8 cellular contexts compared by ENCODE assay signal in the genomic region with DNA sequence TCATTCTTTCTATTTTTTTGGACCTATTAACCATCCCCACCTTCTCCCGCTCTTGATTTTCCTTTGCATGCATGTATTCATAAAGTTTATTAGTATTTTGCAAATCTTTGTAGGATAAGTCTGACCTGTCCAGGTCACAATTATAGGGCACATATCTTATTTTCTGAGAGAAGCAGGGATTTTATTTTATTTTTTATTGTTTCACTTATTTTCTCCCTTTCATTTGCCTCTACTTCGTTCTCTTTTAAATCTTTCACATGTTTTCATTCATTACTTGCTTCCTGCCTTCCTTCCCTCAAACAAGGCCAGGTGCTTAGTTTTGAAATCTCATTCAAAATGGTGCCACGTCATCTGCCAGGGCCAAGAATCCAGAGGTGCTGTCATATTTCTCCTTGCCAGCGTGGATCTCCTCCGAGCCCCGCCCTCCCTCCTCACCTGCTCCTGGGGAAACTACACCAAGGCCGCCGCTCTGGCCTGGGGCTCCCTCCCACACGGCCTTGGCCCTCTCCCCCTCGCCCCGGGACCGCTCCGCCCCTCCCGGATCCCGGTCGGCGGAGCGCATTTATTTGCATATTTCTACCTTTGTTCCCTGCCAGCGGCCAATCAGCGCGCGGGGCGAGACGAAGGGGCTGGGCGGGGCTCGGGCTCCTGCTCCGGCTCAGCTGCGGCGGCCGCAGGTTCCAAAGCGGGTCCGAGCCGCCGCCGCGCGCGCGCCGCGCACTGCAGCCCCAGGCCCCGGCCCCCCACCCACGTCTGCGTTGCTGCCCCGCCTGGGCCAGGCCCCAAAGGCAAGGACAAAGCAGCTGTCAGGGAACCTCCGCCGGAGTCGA. TPM values are rescaled to one million over a fixed set of nuclear protein-coding genes. Genes with fewer than 3 reads are reported as not detected.
DNase-seq lines count a peak whose midpoint lies in the region; ATAC-seq and TF ChIP-seq lines count a peak whose summit lies in the region.

Gene TSPAN13, plus strand, starts transcription at position 654 of the 830 bp plus-strand sequence. CDS start 213 bp downstream, outside the sequence.

- peaks cover 38% of the 10 kb centered on the region for H3K27me3 Mint-ChIP-seq in T-helper 2 cell treated with Interferon-gamma antibody and Interleukin-4, amounts not matched to agents 5 μg/mL and 100 μg/mL, for 36 hours (ENCODE audit: low read depth)
- no peaks in the 10 kb centered on the region for H3K27me3 Mint-ChIP-seq in MCF 10A (ENCODE audit: insufficient read depth, unreplicated experiment)

- BruUV-seq in MCF 10A (replicated peaks; lab: Mats Ljungman, UMichigan), result no TSS peak

- TF ChIP-seq CTCF in MCF 10A (IDR thresholded peaks at IDR 0.05; ENCODE audit: unreplicated experiment) (no peak), retinal pigment epithelial cell (conservative IDR thresholded peaks at IDR 0.05; ENCODE audit: low read depth, low read length) (no peak)

- peaks cover 11% of the 10 kb centered on the region for H3K4me1 Mint-ChIP-seq in T-helper 2 cell treated with Interferon-gamma antibody and Interleukin-4, amounts not matched to agents 5 μg/mL and 100 μg/mL, for 36 hours (ENCODE audit: low read depth)
- H3K4me1 Mint-ChIP-seq in MCF 10A (ENCODE audit: insufficient read depth, unreplicated experiment), result peaks cover 20% of the 10 kb centered on the region

- peak; percentile 77 for ATAC-seq in HG02763 (IDR thresholded peaks at IDR 0.05; ENCODE audit: unreplicated experiment)
- ATAC-seq in HG02610 (IDR thresholded peaks at IDR 0.05; ENCODE audit: unreplicated experiment), result no peak

- no peaks in the 10 kb centered on the region for H3K9me3 Mint-ChIP-seq in T-helper 2 cell treated with Interferon-gamma antibody and Interleukin-4, amounts not matched to agents 5 μg/mL and 100 μg/mL, for 36 hours
- no peaks in the 10 kb centered on the region for H3K9me3 Mint-ChIP-seq in MCF 10A (ENCODE audit: unreplicated experiment)

- POLR2A ChIA-PET in MCF 10A (lab: Yijun Ruan, JAX), result interaction anchor here (0.9 to 6.3 kb wide), 6 partner anchors 10 to 106 kb away, joined by 3 to 85 read pairs (median 6); no protein-coding TSS in a partner anchor

- peak within 1 kb of the TSS; percentile 78 for H3K4me3 Mint-ChIP-seq in T-helper 2 cell treated with Interferon-gamma antibody and Interleukin-4, amounts not matched to agents 5 μg/mL and 100 μg/mL, for 36 hours
- peak within 1 kb of the TSS; percentile 83 for H3K4me3 Mint-ChIP-seq in MCF 10A (ENCODE audit: unreplicated experiment)

- H3K27ac Mint-ChIP-seq in T-helper 2 cell treated with Interferon-gamma antibody and Interleukin-4, amounts not matched to agents 5 μg/mL and 100 μg/mL, for 36 hours, result no peak within 1 kb of the TSS
- peak within 1 kb of the TSS; percentile 65 for H3K27ac Mint-ChIP-seq in MCF 10A (ENCODE audit: low read depth, unreplicated experiment)

- CTCF ChIA-PET in MCF 10A (lab: Yijun Ruan, JAX), result interaction anchor here (0.6 kb wide), 1 partner anchor 108 kb away, joined by 3 read pairs; the partner anchor contains the start of gene ANKMY2

- H3K36me3 Mint-ChIP-seq in T-helper 2 cell treated with Interferon-gamma antibody and Interleukin-4, amounts not matched to agents 5 μg/mL and 100 μg/mL, for 36 hours (ENCODE audit: low read depth), result no peaks in the 10 kb centered on the region
- H3K36me3 Mint-ChIP-seq in MCF 10A (ENCODE audit: insufficient read depth, unreplicated experiment), result no peaks in the 10 kb centered on the region

- intact Hi-C loops in MCF 10A (cut with micrococcal nuclease), result loop anchor here (5.0 kb wide), 1 partner anchor 106 kb away; the partner anchor contains the start of genes ANKMY2 and BZW2

- DNase-seq in EL (peak; percentile 76), NCI-H1930 (lab: John Stamatoyannopoulos, UW) (peak; percentile 83 to 88), MCF 10A (ENCODE audit: unreplicated experiment) (peak; percentile 95), iPS DF 4.7 (ENCODE audit: extremely low read depth, low spot score) (peak; percentile 58), retinal pigment epithelial cell (ENCODE audit: low read depth) (peak; percentile 34)
- DNase-seq in T-helper 2 cell treated with Interferon-gamma antibody and Interleukin-4, amounts not matched to agents 5 μg/mL and 100 μg/mL, for 36 hours (ENCODE audit: low spot score), result peak; percentile 75

- peak within 1 kb of the TSS; percentile 88 for H3K4me3 ChIP-seq in retinal pigment epithelial cell (ENCODE audit: low read length)

RNA-seq across cellular contexts. Expression of gene TSPAN13, which starts in this region (rescaled TPM):
- total RNA-seq in MCF 10A (2022), result 14.0 and 14.1 TPM in 2 replicates

Comparison
In these comparisons a context has a peak if more than half of its experiments do, and no peak if none do; other contexts are left out.
1. DNase-seq: peak in every context shown above with its lines; median percentile 95 in MCF 10A; 86 in NCI-H1930; 76 in EL; 75 in T-helper 2 cell treated with Interferon-gamma antibody and Interleukin-4, amounts not matched to agents 5 μg/mL and 100 μg/mL, for 36 hours; 58 in iPS DF 4.7; 34 in retinal pigment epithelial cell.